Comparison of ENCODE assay signal across 1 cellular context in the genomic region with DNA sequence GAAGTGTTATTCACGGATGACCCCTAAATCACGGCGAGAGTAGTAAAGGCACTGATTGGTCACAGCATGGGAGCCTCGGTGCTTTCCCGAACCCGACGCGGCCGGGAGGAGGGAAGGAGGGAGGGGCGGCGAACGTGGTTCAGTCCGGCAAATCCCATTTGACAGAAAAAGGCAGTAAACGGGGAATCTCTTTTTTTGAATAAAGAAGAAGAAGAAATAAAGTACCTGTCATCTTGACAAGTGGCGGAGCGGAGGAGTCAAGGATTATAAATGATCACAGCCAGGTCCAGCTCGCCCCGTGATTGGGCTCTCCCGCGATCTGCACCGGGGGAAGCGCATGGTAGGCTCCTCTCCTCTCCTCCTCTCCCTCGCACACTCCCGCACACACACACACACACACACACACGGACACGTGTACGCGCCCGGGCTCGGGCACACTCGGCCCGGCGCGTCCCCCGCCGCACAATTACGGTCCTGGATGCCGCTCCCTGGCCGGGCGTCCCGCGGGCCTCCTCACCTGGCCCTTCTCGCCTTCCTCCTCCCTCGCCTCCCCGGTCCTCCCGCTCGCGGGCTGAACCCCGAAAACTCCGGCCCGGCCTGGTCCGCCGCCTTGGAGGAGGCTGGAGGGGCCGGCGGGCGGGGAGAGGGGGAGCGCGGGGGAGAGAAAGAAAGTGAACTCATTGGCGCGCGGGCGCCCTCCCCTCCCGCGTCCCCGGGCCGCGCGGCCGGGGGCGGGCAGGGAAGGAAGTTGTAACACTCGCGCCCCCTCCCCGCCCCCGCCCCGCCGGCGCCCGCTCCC.
TF ChIP-seq lines count a peak whose summit lies in the region.

No MANE protein-coding gene starts in this region.

TF ChIP-seq in HEK293, 187 proteins besides CTCF, POLR2A, EP300 and RAD21 (continued from another document):
- TF ChIP-seq HIC1 (tag by site-specific recombination; IDR thresholded peaks at IDR 0.05) (peak; percentile 86), ZNF501 (tag by site-specific recombination; IDR thresholded peaks at IDR 0.05) (peak; percentile 84), ZNF423 (tag by site-specific recombination; IDR thresholded peaks at IDR 0.05) (no peak), KLF8 (tag by site-specific recombination; IDR thresholded peaks at IDR 0.05) (peak; percentile 83; the same call in 1 of the 2 replicates), SCRT2 (tag by site-specific recombination; IDR thresholded peaks at IDR 0.05) (0 out of 2 replicates have a peak, but pooled peaks have one; percentile 13), ZNF404 (tag by site-specific recombination; IDR thresholded peaks at IDR 0.05) (no peak), ZNF24 (tag by site-specific recombination; IDR thresholded peaks at IDR 0.05) (peak; percentile 70; the same call in 1 of the 2 replicates), ZNF248 (tag by site-specific recombination; IDR thresholded peaks at IDR 0.05) (no peak), ZNF76 (tag by site-specific recombination; IDR thresholded peaks at IDR 0.05; ENCODE audit: borderline replicate concordance, low read depth) (peak; percentile 65; the same call in 1 of the 2 replicates), KLF9 (tag by site-specific recombination; IDR thresholded peaks at IDR 0.05; ENCODE audit: low read depth) (peak; percentile 61; the same call in 1 of the 2 replicates), ZFP69B (tag by site-specific recombination; IDR thresholded peaks at IDR 0.05) (peak; percentile 81), PATZ1 (tag by site-specific recombination; IDR thresholded peaks at IDR 0.05) (peak; percentile 80), ZBTB20 (tag by site-specific recombination; IDR thresholded peaks at IDR 0.05) (peak; percentile 78; the same call in 1 of the 2 replicates), ZSCAN4 (tag by site-specific recombination; IDR thresholded peaks at IDR 0.05) (peak; percentile 97), ZNF785 (tag by site-specific recombination; IDR thresholded peaks at IDR 0.05) (peak; percentile 90), ZNF580 (tag by site-specific recombination; IDR thresholded peaks at IDR 0.05) (0 out of 2 replicates have a peak, but pooled peaks have one; percentile 43), GLI4 (tag by site-specific recombination; IDR thresholded peaks at IDR 0.05) (peak; percentile 87; the same call in 1 of the 2 replicates), YY1 (tag by site-specific recombination; IDR thresholded peaks at IDR 0.05) (peak; percentile 45; the same call in 1 of the 2 replicates), ZNF843 (tag by site-specific recombination; IDR thresholded peaks at IDR 0.05) (peak; percentile 63), ZNF510 (tag by site-specific recombination; IDR thresholded peaks at IDR 0.05; ENCODE audit: insufficient replicate concordance) (no peak), KLF10 (tag by site-specific recombination; IDR thresholded peaks at IDR 0.05) (no peak), ZNF394 (tag by site-specific recombination; IDR thresholded peaks at IDR 0.05; ENCODE audit: borderline replicate concordance) (peak; percentile 56), PRDM1 (tag by site-specific recombination; IDR thresholded peaks at IDR 0.05) (no peak), ZNF202 (tag by site-specific recombination; IDR thresholded peaks at IDR 0.05; ENCODE audit: borderline replicate concordance) (0 out of 2 replicates have a peak, but pooled peaks have one; percentile 7), YY2 (tag by site-specific recombination; IDR thresholded peaks at IDR 0.05) (peak; percentile 51; the same call in 1 of the 2 replicates), ZXDB (tag by site-specific recombination; IDR thresholded peaks at IDR 0.05) (peak; percentile 83), ZBTB7A (tag by site-specific recombination; IDR thresholded peaks at IDR 0.05; ENCODE audit: low read depth) (peak; percentile 82; the same call in 1 of the 2 replicates), ZFHX2 (tag by site-specific recombination; conservative IDR thresholded peaks at IDR 0.05) (peak; percentile 85), ZNF629 (tag by site-specific recombination; IDR thresholded peaks at IDR 0.05) (peak; percentile 54), ZNF366 (tag by site-specific recombination; conservative IDR thresholded peaks at IDR 0.05) (peak; percentile 82), EGR2 (tag by site-specific recombination; IDR thresholded peaks at IDR 0.05; ENCODE audit: low read depth) (peak; percentile 79), ZNF530 (tag by site-specific recombination; IDR thresholded peaks at IDR 0.05; ENCODE audit: low read depth) (no peak), ZEB2 (tag by site-specific recombination; IDR thresholded peaks at IDR 0.05) (peak; percentile 91; the same call in 1 of the 2 replicates), GFI1B (tag by site-specific recombination; IDR thresholded peaks at IDR 0.05) (peak; percentile 88), ZNF146 (tag by site-specific recombination; IDR thresholded peaks at IDR 0.05) (no peak), ZNF302 (tag by site-specific recombination; IDR thresholded peaks at IDR 0.05; ENCODE audit: low read depth) (no peak), ZNF324 (tag by site-specific recombination; IDR thresholded peaks at IDR 0.05) (peak; percentile 94), SP3 (tag by site-specific recombination; IDR thresholded peaks at IDR 0.05) (peak; percentile 37), MZF1 (tag by site-specific recombination; IDR thresholded peaks at IDR 0.05; ENCODE audit: borderline replicate concordance) (peak; percentile 17; the same call in 1 of the 2 replicates), ZBTB11 (tag by site-specific recombination; conservative IDR thresholded peaks at IDR 0.05; ENCODE audit: low read depth) (peak; percentile 68), ZNF600 (tag by site-specific recombination; IDR thresholded peaks at IDR 0.05) (peak; percentile 80), HOXA7 (CRISPR knock-in tag; IDR thresholded peaks at IDR 0.05; ENCODE audit: borderline replicate concordance) (no peak), ZBTB8A (tag by site-specific recombination; IDR thresholded peaks at IDR 0.05) (peak; percentile 97), ZBTB17 (tag by site-specific recombination; IDR thresholded peaks at IDR 0.05) (peak; percentile 44), ZNF266 (tag by site-specific recombination; IDR thresholded peaks at IDR 0.05; ENCODE audit: low read depth) (no peak), ZNF2 (tag by site-specific recombination; IDR thresholded peaks at IDR 0.05) (peak; percentile 82)
- TF ChIP-seq, protein P1, sequence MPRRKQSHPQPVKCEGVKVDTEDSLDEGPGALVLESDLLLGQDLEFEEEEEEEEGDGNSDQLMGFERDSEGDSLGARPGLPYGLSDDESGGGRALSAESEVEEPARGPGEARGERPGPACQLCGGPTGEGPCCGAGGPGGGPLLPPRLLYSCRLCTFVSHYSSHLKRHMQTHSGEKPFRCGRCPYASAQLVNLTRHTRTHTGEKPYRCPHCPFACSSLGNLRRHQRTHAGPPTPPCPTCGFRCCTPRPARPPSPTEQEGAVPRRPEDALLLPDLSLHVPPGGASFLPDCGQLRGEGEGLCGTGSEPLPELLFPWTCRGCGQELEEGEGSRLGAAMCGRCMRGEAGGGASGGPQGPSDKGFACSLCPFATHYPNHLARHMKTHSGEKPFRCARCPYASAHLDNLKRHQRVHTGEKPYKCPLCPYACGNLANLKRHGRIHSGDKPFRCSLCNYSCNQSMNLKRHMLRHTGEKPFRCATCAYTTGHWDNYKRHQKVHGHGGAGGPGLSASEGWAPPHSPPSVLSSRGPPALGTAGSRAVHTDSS (tag by site-specific recombination; IDR thresholded peaks at IDR 0.05) = peak; percentile 62
- TF ChIP-seq, protein P2, sequence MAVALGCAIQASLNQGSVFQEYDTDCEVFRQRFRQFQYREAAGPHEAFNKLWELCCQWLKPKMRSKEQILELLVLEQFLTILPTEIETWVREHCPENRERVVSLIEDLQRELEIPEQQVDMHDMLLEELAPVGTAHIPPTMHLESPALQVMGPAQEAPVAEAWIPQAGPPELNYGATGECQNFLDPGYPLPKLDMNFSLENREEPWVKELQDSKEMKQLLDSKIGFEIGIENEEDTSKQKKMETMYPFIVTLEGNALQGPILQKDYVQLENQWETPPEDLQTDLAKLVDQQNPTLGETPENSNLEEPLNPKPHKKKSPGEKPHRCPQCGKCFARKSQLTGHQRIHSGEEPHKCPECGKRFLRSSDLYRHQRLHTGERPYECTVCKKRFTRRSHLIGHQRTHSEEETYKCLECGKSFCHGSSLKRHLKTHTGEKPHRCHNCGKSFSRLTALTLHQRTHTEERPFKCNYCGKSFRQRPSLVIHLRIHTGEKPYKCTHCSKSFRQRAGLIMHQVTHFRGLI (tag by site-specific recombination; IDR thresholded peaks at IDR 0.05) = peak; percentile 71; the same call in 1 of the 2 replicates
- TF ChIP-seq, protein P3, sequence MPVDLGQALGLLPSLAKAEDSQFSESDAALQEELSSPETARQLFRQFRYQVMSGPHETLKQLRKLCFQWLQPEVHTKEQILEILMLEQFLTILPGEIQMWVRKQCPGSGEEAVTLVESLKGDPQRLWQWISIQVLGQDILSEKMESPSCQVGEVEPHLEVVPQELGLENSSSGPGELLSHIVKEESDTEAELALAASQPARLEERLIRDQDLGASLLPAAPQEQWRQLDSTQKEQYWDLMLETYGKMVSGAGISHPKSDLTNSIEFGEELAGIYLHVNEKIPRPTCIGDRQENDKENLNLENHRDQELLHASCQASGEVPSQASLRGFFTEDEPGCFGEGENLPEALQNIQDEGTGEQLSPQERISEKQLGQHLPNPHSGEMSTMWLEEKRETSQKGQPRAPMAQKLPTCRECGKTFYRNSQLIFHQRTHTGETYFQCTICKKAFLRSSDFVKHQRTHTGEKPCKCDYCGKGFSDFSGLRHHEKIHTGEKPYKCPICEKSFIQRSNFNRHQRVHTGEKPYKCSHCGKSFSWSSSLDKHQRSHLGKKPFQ (tag by site-specific recombination; IDR thresholded peaks at IDR 0.05) = peak; percentile 80
